1 cellular context compared by ENCODE assay signal in the genomic region with DNA sequence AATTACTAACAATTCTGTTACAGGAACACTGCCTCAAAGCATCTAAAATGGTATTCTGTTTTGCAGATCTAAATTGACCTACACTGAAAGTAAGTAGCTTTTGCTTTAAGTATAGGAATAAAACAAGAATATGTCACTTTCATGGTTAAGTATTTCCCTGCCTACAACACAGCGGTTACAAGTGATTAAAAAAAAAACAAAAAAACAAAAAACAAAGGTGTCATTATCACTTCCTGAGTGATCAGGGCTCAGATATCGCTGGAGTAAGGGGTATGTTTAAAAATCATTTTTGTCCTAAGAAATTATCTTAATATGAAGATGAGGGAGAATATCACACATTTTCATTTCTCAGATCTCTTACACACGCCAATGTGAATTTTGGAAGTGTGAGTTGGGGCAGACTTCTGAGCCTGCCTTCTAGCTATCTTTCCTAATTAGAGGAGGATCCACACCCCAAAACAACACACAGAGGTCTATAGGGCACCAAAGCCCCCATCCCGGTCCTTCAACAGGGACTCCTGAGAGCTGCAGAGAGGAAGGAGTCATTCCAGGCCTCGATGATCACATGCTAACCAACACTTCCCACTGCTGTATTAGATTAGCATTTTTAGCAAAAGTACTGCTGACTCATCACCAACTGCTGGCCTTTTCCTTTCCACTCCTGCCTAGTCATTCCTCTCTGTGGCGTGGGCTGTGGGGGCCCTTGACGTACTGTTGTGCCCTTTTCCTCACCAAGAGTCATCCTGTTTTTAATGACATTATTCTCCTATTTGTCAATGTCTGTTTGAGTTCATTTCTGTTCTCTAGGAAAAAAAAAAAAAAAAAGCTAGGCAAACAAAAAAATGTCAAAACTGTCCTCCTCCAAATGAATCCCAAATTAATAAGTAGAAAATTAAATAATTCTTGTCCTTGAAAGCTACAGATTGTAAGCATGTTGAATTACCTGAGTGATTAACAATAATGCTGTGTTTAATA.
A peak's percentile ranks its signal among the peaks of the same experiment; 100 is the strongest.
TF ChIP-seq lines count a peak whose summit lies in the region.

No MANE protein-coding gene starts in this region.

TF ChIP-seq in K562, 482 proteins besides CTCF, POLR2A, EP300 and RAD21 (continued from another document and continues in another):
- TF ChIP-seq, protein P1, sequence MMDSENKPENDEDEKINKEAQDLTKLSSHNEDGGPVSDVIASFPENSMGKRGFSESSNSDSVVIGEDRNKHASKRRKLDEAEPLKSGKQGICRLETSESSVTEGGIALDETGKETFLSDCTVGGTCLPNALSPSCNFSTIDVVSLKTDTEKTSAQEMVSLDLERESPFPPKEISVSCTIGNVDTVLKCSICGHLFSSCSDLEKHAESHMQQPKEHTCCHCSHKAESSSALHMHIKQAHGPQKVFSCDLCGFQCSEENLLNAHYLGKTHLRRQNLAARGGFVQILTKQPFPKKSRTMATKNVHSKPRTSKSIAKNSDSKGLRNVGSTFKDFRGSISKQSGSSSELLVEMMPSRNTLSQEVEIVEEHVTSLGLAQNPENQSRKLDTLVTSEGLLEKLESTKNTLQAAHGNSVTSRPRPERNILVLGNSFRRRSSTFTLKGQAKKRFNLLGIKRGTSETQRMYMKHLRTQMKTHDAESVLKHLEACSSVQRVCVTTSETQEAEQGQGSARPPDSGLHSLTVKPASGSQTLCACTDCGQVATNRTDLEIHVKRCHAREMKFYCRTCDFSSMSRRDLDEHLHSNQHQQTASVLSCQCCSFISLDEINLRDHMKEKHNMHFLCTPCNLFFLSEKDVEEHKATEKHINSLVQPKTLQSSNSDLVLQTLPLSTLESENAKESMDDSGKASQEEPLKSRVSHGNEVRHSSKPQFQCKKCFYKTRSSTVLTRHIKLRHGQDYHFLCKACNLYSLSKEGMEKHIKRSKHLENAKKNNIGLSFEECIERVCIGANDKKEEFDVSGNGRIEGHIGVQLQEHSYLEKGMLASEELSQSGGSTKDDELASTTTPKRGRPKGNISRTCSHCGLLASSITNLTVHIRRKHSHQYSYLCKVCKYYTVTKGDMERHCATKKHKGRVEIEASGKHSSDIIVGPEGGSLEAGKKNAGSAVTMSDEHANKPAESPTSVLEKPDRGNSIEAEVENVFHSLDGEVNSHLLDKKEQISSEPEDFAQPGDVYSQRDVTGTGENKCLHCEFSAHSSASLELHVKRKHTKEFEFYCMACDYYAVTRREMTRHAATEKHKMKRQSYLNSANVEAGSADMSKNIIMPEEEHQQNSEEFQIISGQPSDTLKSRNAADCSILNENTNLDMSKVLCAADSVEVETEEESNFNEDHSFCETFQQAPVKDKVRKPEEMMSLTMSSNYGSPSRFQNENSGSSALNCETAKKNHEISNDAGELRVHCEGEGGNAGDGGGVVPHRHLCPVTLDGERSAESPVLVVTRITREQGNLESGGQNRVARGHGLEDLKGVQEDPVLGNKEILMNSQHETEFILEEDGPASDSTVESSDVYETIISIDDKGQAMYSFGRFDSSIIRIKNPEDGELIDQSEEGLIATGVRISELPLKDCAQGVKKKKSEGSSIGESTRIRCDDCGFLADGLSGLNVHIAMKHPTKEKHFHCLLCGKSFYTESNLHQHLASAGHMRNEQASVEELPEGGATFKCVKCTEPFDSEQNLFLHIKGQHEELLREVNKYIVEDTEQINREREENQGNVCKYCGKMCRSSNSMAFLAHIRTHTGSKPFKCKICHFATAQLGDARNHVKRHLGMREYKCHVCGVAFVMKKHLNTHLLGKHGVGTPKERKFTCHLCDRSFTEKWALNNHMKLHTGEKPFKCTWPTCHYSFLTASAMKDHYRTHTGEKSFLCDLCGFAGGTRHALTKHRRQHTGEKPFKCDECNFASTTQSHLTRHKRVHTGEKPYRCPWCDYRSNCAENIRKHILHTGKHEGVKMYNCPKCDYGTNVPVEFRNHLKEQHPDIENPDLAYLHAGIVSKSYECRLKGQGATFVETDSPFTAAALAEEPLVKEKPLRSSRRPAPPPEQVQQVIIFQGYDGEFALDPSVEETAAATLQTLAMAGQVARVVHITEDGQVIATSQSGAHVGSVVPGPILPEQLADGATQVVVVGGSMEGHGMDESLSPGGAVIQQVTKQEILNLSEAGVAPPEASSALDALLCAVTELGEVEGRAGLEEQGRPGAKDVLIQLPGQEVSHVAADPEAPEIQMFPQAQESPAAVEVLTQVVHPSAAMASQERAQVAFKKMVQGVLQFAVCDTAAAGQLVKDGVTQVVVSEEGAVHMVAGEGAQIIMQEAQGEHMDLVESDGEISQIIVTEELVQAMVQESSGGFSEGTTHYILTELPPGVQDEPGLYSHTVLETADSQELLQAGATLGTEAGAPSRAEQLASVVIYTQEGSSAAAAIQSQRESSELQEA (IDR thresholded peaks at IDR 0.05; ENCODE audit: low read depth) = no peak
- TF ChIP-seq, protein P2, sequence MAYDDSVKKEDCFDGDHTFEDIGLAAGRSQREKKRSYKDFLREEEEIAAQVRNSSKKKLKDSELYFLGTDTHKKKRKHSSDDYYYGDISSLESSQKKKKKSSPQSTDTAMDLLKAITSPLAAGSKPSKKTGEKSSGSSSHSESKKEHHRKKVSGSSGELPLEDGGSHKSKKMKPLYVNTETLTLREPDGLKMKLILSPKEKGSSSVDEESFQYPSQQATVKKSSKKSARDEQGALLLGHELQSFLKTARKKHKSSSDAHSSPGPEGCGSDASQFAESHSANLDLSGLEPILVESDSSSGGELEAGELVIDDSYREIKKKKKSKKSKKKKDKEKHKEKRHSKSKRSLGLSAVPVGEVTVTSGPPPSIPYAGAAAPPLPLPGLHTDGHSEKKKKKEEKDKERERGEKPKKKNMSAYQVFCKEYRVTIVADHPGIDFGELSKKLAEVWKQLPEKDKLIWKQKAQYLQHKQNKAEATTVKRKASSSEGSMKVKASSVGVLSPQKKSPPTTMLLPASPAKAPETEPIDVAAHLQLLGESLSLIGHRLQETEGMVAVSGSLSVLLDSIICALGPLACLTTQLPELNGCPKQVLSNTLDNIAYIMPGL (CRISPR knock-in tag; IDR thresholded peaks at IDR 0.05) = no peak
- TF ChIP-seq, protein P3, sequence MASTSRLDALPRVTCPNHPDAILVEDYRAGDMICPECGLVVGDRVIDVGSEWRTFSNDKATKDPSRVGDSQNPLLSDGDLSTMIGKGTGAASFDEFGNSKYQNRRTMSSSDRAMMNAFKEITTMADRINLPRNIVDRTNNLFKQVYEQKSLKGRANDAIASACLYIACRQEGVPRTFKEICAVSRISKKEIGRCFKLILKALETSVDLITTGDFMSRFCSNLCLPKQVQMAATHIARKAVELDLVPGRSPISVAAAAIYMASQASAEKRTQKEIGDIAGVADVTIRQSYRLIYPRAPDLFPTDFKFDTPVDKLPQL (IDR thresholded peaks at IDR 0.05; ENCODE audit: extremely low read depth, insufficient read length) = peak; percentile 19
- peak; percentile 61; the same call in 1 of the 2 replicates for TF ChIP-seq EHMT2 (IDR thresholded peaks at IDR 0.05)
- peak; percentile 62; the same call in 1 of the 2 replicates for TF ChIP-seq ZBTB17 (CRISPR knock-in tag; IDR thresholded peaks at IDR 0.05)
- TF ChIP-seq, protein P4, sequence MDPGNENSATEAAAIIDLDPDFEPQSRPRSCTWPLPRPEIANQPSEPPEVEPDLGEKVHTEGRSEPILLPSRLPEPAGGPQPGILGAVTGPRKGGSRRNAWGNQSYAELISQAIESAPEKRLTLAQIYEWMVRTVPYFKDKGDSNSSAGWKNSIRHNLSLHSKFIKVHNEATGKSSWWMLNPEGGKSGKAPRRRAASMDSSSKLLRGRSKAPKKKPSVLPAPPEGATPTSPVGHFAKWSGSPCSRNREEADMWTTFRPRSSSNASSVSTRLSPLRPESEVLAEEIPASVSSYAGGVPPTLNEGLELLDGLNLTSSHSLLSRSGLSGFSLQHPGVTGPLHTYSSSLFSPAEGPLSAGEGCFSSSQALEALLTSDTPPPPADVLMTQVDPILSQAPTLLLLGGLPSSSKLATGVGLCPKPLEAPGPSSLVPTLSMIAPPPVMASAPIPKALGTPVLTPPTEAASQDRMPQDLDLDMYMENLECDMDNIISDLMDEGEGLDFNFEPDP (CRISPR knock-in tag; IDR thresholded peaks at IDR 0.05) = no peak
- peak; percentile 37 for TF ChIP-seq KDM5B (IDR thresholded peaks at IDR 0.05; ENCODE audit: insufficient replicate concordance, low read depth, low read length)
- peak; percentile 57 for TF ChIP-seq ADNP (tag; IDR thresholded peaks at IDR 0.05)
- TF ChIP-seq, protein P5, sequence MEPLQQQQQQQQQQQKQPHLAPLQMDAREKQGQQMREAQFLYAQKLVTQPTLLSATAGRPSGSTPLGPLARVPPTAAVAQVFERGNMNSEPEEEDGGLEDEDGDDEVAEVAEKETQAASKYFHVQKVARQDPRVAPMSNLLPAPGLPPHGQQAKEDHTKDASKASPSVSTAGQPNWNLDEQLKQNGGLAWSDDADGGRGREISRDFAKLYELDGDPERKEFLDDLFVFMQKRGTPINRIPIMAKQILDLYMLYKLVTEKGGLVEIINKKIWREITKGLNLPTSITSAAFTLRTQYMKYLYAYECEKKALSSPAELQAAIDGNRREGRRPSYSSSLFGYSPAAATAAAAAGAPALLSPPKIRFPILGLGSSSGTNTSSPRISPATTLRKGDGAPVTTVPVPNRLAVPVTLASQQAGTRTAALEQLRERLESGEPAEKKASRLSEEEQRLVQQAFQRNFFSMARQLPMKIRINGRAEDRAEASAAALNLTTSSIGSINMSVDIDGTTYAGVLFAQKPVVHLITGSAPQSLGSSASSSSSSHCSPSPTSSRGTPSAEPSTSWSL (CRISPR knock-in tag; IDR thresholded peaks at IDR 0.05; ENCODE audit: borderline replicate concordance) = no peak
- TF ChIP-seq ZNF583 (CRISPR knock-in tag; IDR thresholded peaks at IDR 0.05) = peak; percentile 83
- TF ChIP-seq PTTG1 (tag; IDR thresholded peaks at IDR 0.05; ENCODE audit: low read depth) = peak; percentile 58; the same call in 1 of the 2 replicates
- no peak for TF ChIP-seq ESRRB (CRISPR knock-in tag; IDR thresholded peaks at IDR 0.05; ENCODE audit: borderline replicate concordance)
- TF ChIP-seq, protein P6, sequence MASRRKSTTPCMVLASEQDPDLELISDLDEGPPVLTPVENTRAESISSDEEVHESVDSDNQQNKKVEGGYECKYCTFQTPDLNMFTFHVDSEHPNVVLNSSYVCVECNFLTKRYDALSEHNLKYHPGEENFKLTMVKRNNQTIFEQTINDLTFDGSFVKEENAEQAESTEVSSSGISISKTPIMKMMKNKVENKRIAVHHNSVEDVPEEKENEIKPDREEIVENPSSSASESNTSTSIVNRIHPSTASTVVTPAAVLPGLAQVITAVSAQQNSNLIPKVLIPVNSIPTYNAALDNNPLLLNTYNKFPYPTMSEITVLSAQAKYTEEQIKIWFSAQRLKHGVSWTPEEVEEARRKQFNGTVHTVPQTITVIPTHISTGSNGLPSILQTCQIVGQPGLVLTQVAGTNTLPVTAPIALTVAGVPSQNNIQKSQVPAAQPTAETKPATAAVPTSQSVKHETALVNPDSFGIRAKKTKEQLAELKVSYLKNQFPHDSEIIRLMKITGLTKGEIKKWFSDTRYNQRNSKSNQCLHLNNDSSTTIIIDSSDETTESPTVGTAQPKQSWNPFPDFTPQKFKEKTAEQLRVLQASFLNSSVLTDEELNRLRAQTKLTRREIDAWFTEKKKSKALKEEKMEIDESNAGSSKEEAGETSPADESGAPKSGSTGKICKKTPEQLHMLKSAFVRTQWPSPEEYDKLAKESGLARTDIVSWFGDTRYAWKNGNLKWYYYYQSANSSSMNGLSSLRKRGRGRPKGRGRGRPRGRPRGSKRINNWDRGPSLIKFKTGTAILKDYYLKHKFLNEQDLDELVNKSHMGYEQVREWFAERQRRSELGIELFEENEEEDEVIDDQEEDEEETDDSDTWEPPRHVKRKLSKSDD (conservative IDR thresholded peaks at IDR 0.05; ENCODE audit: low read length) = no peak
- TF ChIP-seq NRF1 (conservative IDR thresholded peaks at IDR 0.05 in 1 of 2, IDR thresholded peaks at IDR 0.05 in 1 of 2) = no peak
- TF ChIP-seq, protein P7, sequence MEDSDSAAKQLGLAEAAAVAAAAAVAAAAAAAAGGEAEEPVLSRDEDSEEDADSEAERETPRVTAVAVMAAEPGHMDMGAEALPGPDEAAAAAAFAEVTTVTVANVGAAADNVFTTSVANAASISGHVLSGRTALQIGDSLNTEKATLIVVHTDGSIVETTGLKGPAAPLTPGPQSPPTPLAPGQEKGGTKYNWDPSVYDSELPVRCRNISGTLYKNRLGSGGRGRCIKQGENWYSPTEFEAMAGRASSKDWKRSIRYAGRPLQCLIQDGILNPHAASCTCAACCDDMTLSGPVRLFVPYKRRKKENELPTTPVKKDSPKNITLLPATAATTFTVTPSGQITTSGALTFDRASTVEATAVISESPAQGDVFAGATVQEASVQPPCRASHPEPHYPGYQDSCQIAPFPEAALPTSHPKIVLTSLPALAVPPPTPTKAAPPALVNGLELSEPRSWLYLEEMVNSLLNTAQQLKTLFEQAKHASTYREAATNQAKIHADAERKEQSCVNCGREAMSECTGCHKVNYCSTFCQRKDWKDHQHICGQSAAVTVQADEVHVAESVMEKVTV (CRISPR knock-in tag; IDR thresholded peaks at IDR 0.05) = no peak
- TF ChIP-seq COPS2 (conservative IDR thresholded peaks at IDR 0.05) = no peak
- TF ChIP-seq HMGN3 (IDR thresholded peaks at IDR 0.05; ENCODE audit: borderline replicate concordance, extremely low read depth, insufficient read length, low read depth, low read length) = no peak
- TF ChIP-seq, protein P8, sequence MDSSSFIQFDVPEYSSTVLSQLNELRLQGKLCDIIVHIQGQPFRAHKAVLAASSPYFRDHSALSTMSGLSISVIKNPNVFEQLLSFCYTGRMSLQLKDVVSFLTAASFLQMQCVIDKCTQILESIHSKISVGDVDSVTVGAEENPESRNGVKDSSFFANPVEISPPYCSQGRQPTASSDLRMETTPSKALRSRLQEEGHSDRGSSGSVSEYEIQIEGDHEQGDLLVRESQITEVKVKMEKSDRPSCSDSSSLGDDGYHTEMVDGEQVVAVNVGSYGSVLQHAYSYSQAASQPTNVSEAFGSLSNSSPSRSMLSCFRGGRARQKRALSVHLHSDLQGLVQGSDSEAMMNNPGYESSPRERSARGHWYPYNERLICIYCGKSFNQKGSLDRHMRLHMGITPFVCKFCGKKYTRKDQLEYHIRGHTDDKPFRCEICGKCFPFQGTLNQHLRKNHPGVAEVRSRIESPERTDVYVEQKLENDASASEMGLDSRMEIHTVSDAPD (CRISPR knock-in tag; IDR thresholded peaks at IDR 0.05) = 0 out of 2 replicates have a peak, but pooled peaks have one; percentile 7
- no peak for TF ChIP-seq ZNF224 (CRISPR knock-in tag; IDR thresholded peaks at IDR 0.05)
- TF ChIP-seq GATAD2B (IDR thresholded peaks at IDR 0.05; ENCODE audit: borderline replicate concordance) = peak; percentile 56; the same call in 1 of the 2 replicates
- TF ChIP-seq, protein P9, sequence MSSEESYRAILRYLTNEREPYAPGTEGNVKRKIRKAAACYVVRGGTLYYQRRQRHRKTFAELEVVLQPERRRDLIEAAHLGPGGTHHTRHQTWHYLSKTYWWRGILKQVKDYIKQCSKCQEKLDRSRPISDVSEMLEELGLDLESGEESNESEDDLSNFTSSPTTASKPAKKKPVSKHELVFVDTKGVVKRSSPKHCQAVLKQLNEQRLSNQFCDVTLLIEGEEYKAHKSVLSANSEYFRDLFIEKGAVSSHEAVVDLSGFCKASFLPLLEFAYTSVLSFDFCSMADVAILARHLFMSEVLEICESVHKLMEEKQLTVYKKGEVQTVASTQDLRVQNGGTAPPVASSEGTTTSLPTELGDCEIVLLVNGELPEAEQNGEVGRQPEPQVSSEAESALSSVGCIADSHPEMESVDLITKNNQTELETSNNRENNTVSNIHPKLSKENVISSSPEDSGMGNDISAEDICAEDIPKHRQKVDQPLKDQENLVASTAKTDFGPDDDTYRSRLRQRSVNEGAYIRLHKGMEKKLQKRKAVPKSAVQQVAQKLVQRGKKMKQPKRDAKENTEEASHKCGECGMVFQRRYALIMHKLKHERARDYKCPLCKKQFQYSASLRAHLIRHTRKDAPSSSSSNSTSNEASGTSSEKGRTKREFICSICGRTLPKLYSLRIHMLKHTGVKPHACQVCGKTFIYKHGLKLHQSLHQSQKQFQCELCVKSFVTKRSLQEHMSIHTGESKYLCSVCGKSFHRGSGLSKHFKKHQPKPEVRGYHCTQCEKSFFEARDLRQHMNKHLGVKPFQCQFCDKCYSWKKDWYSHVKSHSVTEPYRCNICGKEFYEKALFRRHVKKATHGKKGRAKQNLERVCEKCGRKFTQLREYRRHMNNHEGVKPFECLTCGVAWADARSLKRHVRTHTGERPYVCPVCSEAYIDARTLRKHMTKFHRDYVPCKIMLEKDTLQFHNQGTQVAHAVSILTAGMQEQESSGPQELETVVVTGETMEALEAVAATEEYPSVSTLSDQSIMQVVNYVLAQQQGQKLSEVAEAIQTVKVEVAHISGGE (CRISPR knock-in tag; IDR thresholded peaks at IDR 0.05) = peak in 1 of 3 experiments; percentile 55; a peak in 1 of 6 replicates
- peak; percentile 50; the same call in 1 of the 2 replicates for TF ChIP-seq TRIM28 (IDR thresholded peaks at IDR 0.05)
